ENCODE assay signal across 25 cellular contexts in the genomic region with DNA sequence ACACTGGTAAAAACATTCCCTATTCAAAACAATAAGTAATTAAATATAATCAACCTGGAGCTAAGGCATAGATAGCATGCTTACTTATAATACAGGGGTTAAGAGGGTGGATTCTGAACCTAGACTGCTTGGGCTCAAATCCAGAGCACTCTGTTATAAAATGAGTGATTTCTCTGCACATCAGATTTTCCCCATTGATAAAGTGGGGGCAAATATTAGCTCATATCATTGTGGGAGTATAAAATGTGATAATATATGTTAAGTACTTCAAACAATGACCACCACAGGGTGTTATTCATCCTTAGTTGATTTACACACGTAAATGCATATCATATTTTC.
"Had no signal": no experiment of that assay in that cellular context is flagged by ENCODE, and none has a peak within 500 bp of the region (broad histone marks: within the 10 kb centered on the region; RNA-seq: fewer than 3 reads in every experiment).

No MANE protein-coding gene starts in this region.

- H3K27ac Mint-ChIP-seq: dendritic cell treated with granulocyte-macrophage colony-stimulating factor and Interleukin-4, amounts not matched to agents 40 ng/mL and 50 ng/mL, for 4 days; endodermal cell; memory B cell; natural killer cell; stimulated activated memory B cell treated with anti-CD40 and anti-IgM and Interleukin-4, amounts not matched to agents 10 μg/mL and 1 μg/mL and 100 μg/mL, for 72 hours had no signal

- DNase-seq: effector CD8-positive, alpha-beta T cell; endodermal cell; foreskin melanocyte; kidney; natural killer cell; occipital lobe; ovary; posterior cingulate gyrus; psoas muscle; right cardiac atrium; sigmoid colon; spleen; stimulated activated CD4-positive, alpha-beta T cell treated with anti-CD3 and anti-CD28 coated beads, Interleukin-4, amount 100 ng/mL, for 4 hours; stimulated activated naive CD8-positive, alpha-beta T cell treated with anti-CD3 and anti-CD28 coated beads, Interleukin-15, Interleukin-2, amounts not matched to agents 100 U/mL and 50 U/mL, for 24 hours; substantia nigra; testis; tibial artery; upper lobe of left lung had no signal

- H3K4me3 Mint-ChIP-seq: dendritic cell treated with granulocyte-macrophage colony-stimulating factor and Interleukin-4, amounts not matched to agents 40 ng/mL and 50 ng/mL, for 4 days; endodermal cell; memory B cell; natural killer cell; stimulated activated memory B cell treated with anti-CD40 and anti-IgM and Interleukin-4, amounts not matched to agents 10 μg/mL and 1 μg/mL and 100 μg/mL, for 72 hours had no signal

- H3K9me3 ChIP-seq: ovary, psoas muscle, sigmoid colon, testis, tibial artery, upper lobe of left lung had no signal

- H3K36me3 Mint-ChIP-seq: memory B cell; natural killer cell; stimulated activated memory B cell treated with anti-CD40 and anti-IgM and Interleukin-4, amounts not matched to agents 10 μg/mL and 1 μg/mL and 100 μg/mL, for 72 hours had no signal

- H3K4me3 ChIP-seq: lung, ovary, psoas muscle, sigmoid colon, spleen, testis, tibial artery, upper lobe of left lung had no signal

- H3K27me3 Mint-ChIP-seq: dendritic cell treated with granulocyte-macrophage colony-stimulating factor and Interleukin-4, amounts not matched to agents 40 ng/mL and 50 ng/mL, for 4 days; memory B cell; stimulated activated memory B cell treated with anti-CD40 and anti-IgM and Interleukin-4, amounts not matched to agents 10 μg/mL and 1 μg/mL and 100 μg/mL, for 72 hours had no signal

- H3K27ac ChIP-seq: epithelial cell of prostate, ovary, psoas muscle, sigmoid colon, spleen, testis, tibial artery, upper lobe of left lung had no signal

- H3K4me1 ChIP-seq: psoas muscle, sigmoid colon, spleen, testis, tibial artery, upper lobe of left lung had no signal

- H3K4me1 Mint-ChIP-seq: memory B cell; natural killer cell; stimulated activated memory B cell treated with anti-CD40 and anti-IgM and Interleukin-4, amounts not matched to agents 10 μg/mL and 1 μg/mL and 100 μg/mL, for 72 hours had no signal

- ATAC-seq: esophagus mucosa; left lobe of liver; natural killer cell; psoas muscle; right cardiac atrium; stimulated activated memory B cell treated with anti-CD40 and anti-IgM and Interleukin-4, amounts not matched to agents 10 μg/mL and 1 μg/mL and 100 μg/mL, for 72 hours; stimulated activated naive CD8-positive, alpha-beta T cell treated with anti-CD3 and anti-CD28 coated beads, Interleukin-15, Interleukin-2, amounts not matched to agents 100 U/mL and 50 U/mL, for 24 hours had no signal

- H3K36me3 ChIP-seq: ovary, sigmoid colon, spleen, tibial artery, upper lobe of left lung had no signal

- H3K27me3 ChIP-seq: ovary, sigmoid colon, spleen, testis, tibial artery, upper lobe of left lung had no signal
